In genomic region chr4:7512428-7512827, GRCh38 we compare ENCODE assay signal across 17 cellular contexts.
DNase-seq lines count a peak whose midpoint lies in the region; ATAC-seq and TF ChIP-seq lines count a peak whose summit lies in the region.
"Had no signal": no experiment of that assay in that cellular context is flagged by ENCODE, and none has a peak within 500 bp of the region (broad histone marks: within the 10 kb centered on the region; RNA-seq: fewer than 3 reads in every experiment).

No MANE protein-coding gene starts in this region.

- no peaks in the 10 kb centered on the region for H3K36me3 Mint-ChIP-seq in WTC11
- H3K36me3 Mint-ChIP-seq in nephron (ENCODE audit: low read depth), result no peaks in the 10 kb centered on the region
- no peaks in the 10 kb centered on the region for H3K36me3 Mint-ChIP-seq in neural progenitor cell

- no peaks in the 10 kb centered on the region; the same call in 1 of the 2 replicates for H3K79me2 ChIP-seq in DOHH2 (ENCODE audit: control insufficient read depth, low read length)
- H3K79me2 ChIP-seq in neural progenitor cell (ENCODE audit: low read depth), result no peaks in the 10 kb centered on the region

- H3K27ac ChIP-seq in DOHH2 (ENCODE audit: low read depth, low read length) (no peak overlapping the region; the same call in 1 of the 2 replicates), neural progenitor cell (no peak overlapping the region)
- H3K27ac ChIP-seq: 22Rv1, A549, C4-2B, GM23248 had no signal

- H3K4me1 ChIP-seq in DOHH2 (ENCODE audit: control insufficient read depth, low read length), result peaks cover 59% of the 10 kb centered on the region
- peaks cover 19% of the 10 kb centered on the region for H3K4me1 ChIP-seq in neural progenitor cell
- H3K4me1 ChIP-seq: A549 had no signal

- H3K27ac Mint-ChIP-seq in WTC11, result no peak overlapping the region
- peak overlapping the region in 2 of 3 experiments; percentile 33 to 40 for H3K27ac Mint-ChIP-seq in nephron
- H3K27ac Mint-ChIP-seq in neural progenitor cell, result no peak overlapping the region
- H3K27ac Mint-ChIP-seq: CD4-positive, alpha-beta T cell had no signal

- H3K27me3 Mint-ChIP-seq in WTC11 (ENCODE audit: low read depth) (no peaks in the 10 kb centered on the region), nephron (ENCODE audit: low read depth) (peaks cover 34% of the 10 kb centered on the region), neural progenitor cell (ENCODE audit: insufficient read depth, low read depth) (peaks cover 4% of the 10 kb centered on the region)

- H3K4me2 ChIP-seq in DOHH2 (ENCODE audit: low read length) (peak overlapping the region; percentile 82), neural progenitor cell (no peak overlapping the region)
- H3K4me2 ChIP-seq: A549 had no signal

- H3K4me3 ChIP-seq in DOHH2 (ENCODE audit: low read length), result no peak overlapping the region
- H3K4me3 ChIP-seq in neural progenitor cell, result no peak overlapping the region
- H3K4me3 ChIP-seq: A549, GM23248 had no signal

- H3K9me3 Mint-ChIP-seq in WTC11 (no peaks in the 10 kb centered on the region), nephron (no peaks in the 10 kb centered on the region), neural progenitor cell (no peaks in the 10 kb centered on the region)
- H3K9me3 Mint-ChIP-seq: CD4-positive, alpha-beta T cell; H9 had no signal

- H3K27me3 ChIP-seq in DOHH2 (ENCODE audit: control insufficient read depth, low read length) (no peaks in the 10 kb centered on the region), neural progenitor cell (no peaks in the 10 kb centered on the region)

- H3K4me3 Mint-ChIP-seq in WTC11, result no peak overlapping the region
- H3K4me3 Mint-ChIP-seq in nephron, result no peak overlapping the region
- H3K4me3 Mint-ChIP-seq in neural progenitor cell, result no peak overlapping the region
- H3K4me3 Mint-ChIP-seq: CD4-positive, alpha-beta T cell; H9 had no signal

- TF ChIP-seq CTCF in DOHH2 (IDR thresholded peaks at IDR 0.05; ENCODE audit: low read depth, low read length, poor library complexity, severe bottlenecking) (no peak), WTC11 (IDR thresholded peaks at IDR 0.05) (no peak), nephron (IDR thresholded peaks at IDR 0.05; ENCODE audit: unreplicated experiment in 3 of 3) (no peak), neural progenitor cell (IDR thresholded peaks at IDR 0.05) (no peak)

- H3K9me2 ChIP-seq in DOHH2 (replicated peaks; ENCODE audit: control insufficient read depth, low read length), result no peaks in the 10 kb centered on the region

- H3K9ac ChIP-seq in neural progenitor cell, result no peak overlapping the region
- H3K9ac ChIP-seq: GM23248 had no signal

- H3F3A ChIP-seq in DOHH2 (ENCODE audit: control insufficient read depth, insufficient read depth) (peaks cover 25% of the 10 kb centered on the region), neural progenitor cell (ENCODE audit: low read depth) (no peaks in the 10 kb centered on the region)

- no peaks in the 10 kb centered on the region for H3K9me3 ChIP-seq in DOHH2 (ENCODE audit: control insufficient read depth, insufficient read depth, low read length)
- no peaks in the 10 kb centered on the region for H3K9me3 ChIP-seq in neural progenitor cell (ENCODE audit: low read depth)
- H3K9me3 ChIP-seq: A549, Caco-2 had no signal

- ATAC-seq in WTC11, result peak; percentile 31
- ATAC-seq: A549 had no signal

- H3K4me1 Mint-ChIP-seq in WTC11 (peaks cover 21% of the 10 kb centered on the region), nephron (peaks cover 76% of the 10 kb centered on the region), neural progenitor cell (peaks cover 72% of the 10 kb centered on the region)

- CTCF ChIA-PET in WTC11 (lab: Charles Lee), result no interaction called here

- H4K20me1 ChIP-seq in DOHH2 (ENCODE audit: control insufficient read depth, insufficient read depth, low read depth, low read length) (no peaks in the 10 kb centered on the region), neural progenitor cell (ENCODE audit: low read depth) (no peaks in the 10 kb centered on the region)

- DNase-seq in WTC11 (ENCODE audit: low spot score), result no peak
- DNase-seq in iPS-NIHi11 (ENCODE audit: low spot score), result peak; percentile 40
- no peak for DNase-seq in NCI-H2081 (lab: John Stamatoyannopoulos, UW)
- DNase-seq in neural progenitor cell (ENCODE audit: low spot score), result no peak
- DNase-seq in UCSD-AML1 (lab: John Stamatoyannopoulos, UW; ENCODE audit: unreplicated experiment), result no peak
- no peak for DNase-seq in NCI-H2196 treated with DMSO at 0.1 percent for 48 hours (lab: John Stamatoyannopoulos, UW; ENCODE audit: unreplicated experiment)
- DNase-seq: AML-193; Caco-2; CD4-positive, alpha-beta T cell; GDM1; GM23248; H9 had no signal

- H3K36me3 ChIP-seq in DOHH2 (ENCODE audit: control insufficient read depth, low read length) (no peaks in the 10 kb centered on the region), neural progenitor cell (no peaks in the 10 kb centered on the region)

- no peak overlapping the region for H2AFZ ChIP-seq in neural progenitor cell (replicated peaks)
- H2AFZ ChIP-seq: GM23248 had no signal

- POLR2A ChIA-PET in WTC11 (lab: Charles Lee), result no interaction called here

TF ChIP-seq in WTC11, 78 proteins besides CTCF, POLR2A, EP300 and RAD21 (continues in another document):
- TF ChIP-seq AR (CRISPR knock-in tag; IDR thresholded peaks at IDR 0.05) (no peak), ATF1 (CRISPR knock-in tag; IDR thresholded peaks at IDR 0.05) (no peak), SP1 (CRISPR knock-in tag; conservative IDR thresholded peaks at IDR 0.05) (no peak), JAZF1 (CRISPR knock-in tag; IDR thresholded peaks at IDR 0.05) (no peak), CDX4 (CRISPR knock-in tag; IDR thresholded peaks at IDR 0.05; ENCODE audit: borderline replicate concordance) (no peak), ZNF263 (CRISPR knock-in tag; IDR thresholded peaks at IDR 0.05; ENCODE audit: low read depth) (no peak), IRF2 (CRISPR knock-in tag; IDR thresholded peaks at IDR 0.05; ENCODE audit: borderline replicate concordance, low read depth) (no peak), ZNF232 (CRISPR knock-in tag; IDR thresholded peaks at IDR 0.05) (no peak), ZNF532 (CRISPR knock-in tag; IDR thresholded peaks at IDR 0.05; ENCODE audit: borderline replicate concordance) (no peak), SMAD4 (CRISPR knock-in tag; IDR thresholded peaks at IDR 0.05) (no peak)

Comparison
In these comparisons a context has a peak if more than half of its experiments do, and no peak if none do; other contexts are left out.
1. H3K27ac Mint-ChIP-seq: peak in nephron (2 of 3); none in WTC11 (single experiment) and neural progenitor cell (single experiment).